ENCODE assay signal across 2 cellular contexts in genomic region chr13:20035130-20035529, GRCh38.
A peak's percentile ranks its signal among the peaks of the same experiment; 100 is the strongest.
TF ChIP-seq lines count a peak whose summit lies in the region.

No MANE protein-coding gene starts in this region.

TF ChIP-seq in HEK293, 187 proteins besides CTCF, POLR2A, EP300 and RAD21 (continued from another document):
- no peak for TF ChIP-seq ZBTB44 (tag by site-specific recombination; IDR thresholded peaks at IDR 0.05)
- TF ChIP-seq ZEB2 (tag by site-specific recombination; IDR thresholded peaks at IDR 0.05): no peak
- no peak for TF ChIP-seq PBX3 (CRISPR knock-in tag; IDR thresholded peaks at IDR 0.05)
- TF ChIP-seq ZNF654 (tag by site-specific recombination; IDR thresholded peaks at IDR 0.05; ENCODE audit: low read depth): peak; percentile 16; the same call in 1 of the 2 replicates
TF ChIP-seq in HEK293: peak in this region for 1.

TF ChIP-seq in K562, 482 proteins besides CTCF, POLR2A, EP300 and RAD21 (continued from another document):
- TF ChIP-seq CHD7 (IDR thresholded peaks at IDR 0.05; ENCODE audit: low read depth, low read length) (no peak), CXXC5 (CRISPR knock-in tag; IDR thresholded peaks at IDR 0.05) (no peak), PHB2 (IDR thresholded peaks at IDR 0.05; ENCODE audit: low read depth) (no peak), PATZ1 (CRISPR knock-in tag; IDR thresholded peaks at IDR 0.05; ENCODE audit: borderline replicate concordance) (no peak), TAF7 (tag; IDR thresholded peaks at IDR 0.05) (no peak), SIN3B (IDR thresholded peaks at IDR 0.05; ENCODE audit: low read depth) (no peak), ZNF347 (CRISPR knock-in tag; IDR thresholded peaks at IDR 0.05; ENCODE audit: low read depth) (no peak), PTBP1 (IDR thresholded peaks at IDR 0.05; ENCODE audit: low read depth, low read length) (no peak)
